Comparison of ENCODE assay signal across 18 cellular contexts in genomic region chr9:40911647-40912046, GRCh38.
DNase-seq lines count a peak whose midpoint lies in the region; ATAC-seq and TF ChIP-seq lines count a peak whose summit lies in the region.
"Had no signal": no experiment of that assay in that cellular context is flagged by ENCODE, and none has a peak within 500 bp of the region (broad histone marks: within the 10 kb centered on the region; RNA-seq: fewer than 3 reads in every experiment).

No MANE protein-coding gene starts in this region.

- ATAC-seq in HG03342 (IDR thresholded peaks at IDR 0.05; ENCODE audit: unreplicated experiment) = no peak
- ATAC-seq in GM21825 (IDR thresholded peaks at IDR 0.05; ENCODE audit: unreplicated experiment) = no peak
- ATAC-seq: A549; CD8-positive, alpha-beta T cell had no signal

- no peak for TF ChIP-seq CTCF in coronary artery (IDR thresholded peaks at IDR 0.05)
- TF ChIP-seq CTCF in osteocyte (IDR thresholded peaks at IDR 0.05) = no peak

- no peaks in the 10 kb centered on the region for H3K4me1 Mint-ChIP-seq in activated CD4-positive, alpha-beta T cell treated with anti-CD3 and anti-CD28 coated beads, Interleukin-2, amount 10 ng/mL, durations not matched to agents 24 days and 14 days
- H3K4me1 Mint-ChIP-seq in osteocyte (ENCODE audit: unreplicated experiment) = no peaks in the 10 kb centered on the region
- H3K4me1 Mint-ChIP-seq: B cell had no signal

- H3K9me3 Mint-ChIP-seq in activated CD4-positive, alpha-beta T cell treated with anti-CD3 and anti-CD28 coated beads, Interleukin-2, amount 10 ng/mL, durations not matched to agents 24 days and 14 days = peaks cover 67% of the 10 kb centered on the region
- peaks cover 72% of the 10 kb centered on the region for H3K9me3 Mint-ChIP-seq in osteocyte (ENCODE audit: unreplicated experiment)

- H3K4me3 Mint-ChIP-seq in activated CD4-positive, alpha-beta T cell treated with anti-CD3 and anti-CD28 coated beads, Interleukin-2, amount 10 ng/mL, durations not matched to agents 24 days and 14 days = no peak overlapping the region
- H3K4me3 Mint-ChIP-seq in osteocyte (ENCODE audit: unreplicated experiment) = no peak overlapping the region
- H3K4me3 Mint-ChIP-seq: B cell; CD4-positive, alpha-beta T cell; CD8-positive, alpha-beta T cell had no signal

- no peaks in the 10 kb centered on the region for H3K27me3 Mint-ChIP-seq in activated CD4-positive, alpha-beta T cell treated with anti-CD3 and anti-CD28 coated beads, Interleukin-2, amount 10 ng/mL, durations not matched to agents 24 days and 14 days
- no peaks in the 10 kb centered on the region for H3K27me3 Mint-ChIP-seq in osteocyte (ENCODE audit: unreplicated experiment)

- H3K27ac Mint-ChIP-seq in activated CD4-positive, alpha-beta T cell treated with anti-CD3 and anti-CD28 coated beads, Interleukin-2, amount 10 ng/mL, durations not matched to agents 24 days and 14 days = no peak overlapping the region
- H3K27ac Mint-ChIP-seq in osteocyte (ENCODE audit: unreplicated experiment) = no peak overlapping the region
- H3K27ac Mint-ChIP-seq: B cell; CD4-positive, alpha-beta T cell; CD8-positive, alpha-beta T cell had no signal

- no peak overlapping the region for H3K27ac ChIP-seq in coronary artery
- H3K27ac ChIP-seq: 22Rv1; A549; BLaER1 treated with 17β-estradiol and CSF1 and Interleukin-3, amounts not matched to agents 10 nM and 100 nM; C4-2B had no signal

- intact Hi-C loops in activated CD4-positive, alpha-beta T cell treated with anti-CD3 and anti-CD28 coated beads, Interleukin-2, amount 10 ng/mL, durations not matched to agents 24 days and 14 days (cut with micrococcal nuclease) = no loop called here

- peak overlapping the region; percentile 5 for H3K4me3 ChIP-seq in coronary artery
- H3K4me3 ChIP-seq: A549; BLaER1 treated with 17β-estradiol and CSF1 and Interleukin-3, amounts not matched to agents 10 nM and 100 nM had no signal

- no peaks in the 10 kb centered on the region for H3K36me3 Mint-ChIP-seq in activated CD4-positive, alpha-beta T cell treated with anti-CD3 and anti-CD28 coated beads, Interleukin-2, amount 10 ng/mL, durations not matched to agents 24 days and 14 days (ENCODE audit: low read depth)
- peaks cover 8% of the 10 kb centered on the region for H3K36me3 Mint-ChIP-seq in osteocyte (ENCODE audit: unreplicated experiment)

- peak; percentile 51 for DNase-seq in activated CD4-positive, alpha-beta T cell treated with anti-CD3 and anti-CD28 coated beads, Interleukin-2, amount 10 ng/mL, durations not matched to agents 24 days and 14 days
- DNase-seq in activated CD4-positive, alpha-beta T cell treated with anti-CD3 and anti-CD28 coated beads, Interleukin-2, amount 50 U/mL, for 4 hours = no peak
- DNase-seq in coronary artery (ENCODE audit: low spot score) (no peak), osteocyte (ENCODE audit: extremely low spot score, unreplicated experiment) (peak; percentile 68)
- DNase-seq: AML-193; Caco-2; Calu3; CD4-positive, alpha-beta T cell; DMS79 treated with DMSO at 0.1 percent for 48 hours; GF-D8 had no signal

Comparison
In these comparisons a context has a peak if more than half of its experiments do, and no peak if none do; other contexts are left out.
1. DNase-seq: peak in activated CD4-positive, alpha-beta T cell treated with anti-CD3 and anti-CD28 coated beads, Interleukin-2, amount 10 ng/mL, durations not matched to agents 24 days and 14 days (single experiment) and osteocyte (single experiment); none in activated CD4-positive, alpha-beta T cell treated with anti-CD3 and anti-CD28 coated beads, Interleukin-2, amount 50 U/mL, for 4 hours (0 of 2) and coronary artery (single experiment).